Comparison of ENCODE assay signal across 33 cellular contexts in genomic region chr3:126497936-126498335, GRCh38. TPM values are rescaled to one million over a fixed set of nuclear protein-coding genes. Genes with fewer than 3 reads are reported as not detected.
"Had no signal": no experiment of that assay in that cellular context is flagged by ENCODE, and none has a peak within 500 bp of the region (broad histone marks: within the 10 kb centered on the region; RNA-seq: fewer than 3 reads in every experiment).

No MANE protein-coding gene starts in this region.

- ATAC-seq: activated CD4-positive, CD25-positive, alpha-beta regulatory T cell treated with anti-CD3 and anti-CD28 coated beads, Interleukin-2, amount 50 U/mL, for 24 hours; activated CD8-positive, alpha-beta T cell treated with anti-CD3 and anti-CD28 coated beads for 36 hours; activated T-cell treated with anti-CD3 and anti-CD28 coated beads, Interleukin-2, amount 50 U/mL, for 4 hours; activated T-helper 17 cell treated with anti-CD3 and anti-CD28 coated beads, Interleukin-2, amount 50 U/mL, for 72 hours; effector memory CD8-positive, alpha-beta T cell; foreskin keratinocyte; gastroesophageal sphincter; T-helper 17 cell had no signal

- H3K27ac ChIP-seq: brain microvascular endothelial cell, coronary artery, esophagus muscularis mucosa, foreskin keratinocyte, gastroesophageal sphincter, heart right ventricle, WERI-Rb-1 had no signal

- H3K4me1 ChIP-seq: foreskin keratinocyte, gastroesophageal sphincter, heart right ventricle had no signal

- FAIRE-seq: astrocyte, bronchial epithelial cell had no signal

- H3K4me3 ChIP-seq: coronary artery, esophagus muscularis mucosa, gastroesophageal sphincter, heart right ventricle had no signal

- H3K36me3 ChIP-seq: brain microvascular endothelial cell, esophagus muscularis mucosa, gastroesophageal sphincter, heart right ventricle, WERI-Rb-1 had no signal

- H3K27me3 ChIP-seq: brain microvascular endothelial cell, esophagus muscularis mucosa, foreskin keratinocyte, heart right ventricle had no signal

- DNase-seq: activated B cell treated with CpG ODN at 0.5 μM for 24 hours; activated CD4-positive, alpha-beta T cell treated with anti-CD3 and anti-CD28 coated beads for 48 hours; activated CD4-positive, alpha-beta T cell treated with anti-CD3 and anti-CD28 coated beads, Interleukin-2, amount 50 U/mL, for 1 hour; activated CD4-positive, alpha-beta T cell treated with anti-CD3 and anti-CD28 coated beads, Interleukin-2, amount 50 U/mL, for 48 hours; activated CD8-positive, alpha-beta memory T cell treated with anti-CD3 and anti-CD28 coated beads for 24 hours; activated CD8-positive, alpha-beta T cell treated with anti-CD3 and anti-CD28 coated beads for 36 hours; activated effector memory CD4-positive, alpha-beta T cell treated with Interleukin-2 at 50 U/mL for 16 hours; activated gamma-delta T cell treated with Interleukin-2 at 50 U/mL for 16 hours; activated naive CD4-positive, alpha-beta T cell treated with anti-CD3 and anti-CD28 coated beads, Interleukin-2, amount 50 U/mL, for 16 hours; activated naive CD4-positive, alpha-beta T cell treated with Interleukin-2 at 50 U/mL for 16 hours; activated T-cell treated with anti-CD3 and anti-CD28 coated beads, Interleukin-2, amount 50 U/mL, for 4 hours; amniotic stem cell; anterior cingulate cortex; brain microvascular endothelial cell; effector CD4-positive, alpha-beta T cell; effector memory CD8-positive, alpha-beta T cell; erythroblast; foreskin keratinocyte; heart right ventricle; T-helper 17 cell; T1000; WERI-Rb-1 had no signal

- H3K9me3 ChIP-seq: esophagus muscularis mucosa, gastroesophageal sphincter, heart right ventricle had no signal

RNA-seq across cellular contexts. Expression of gene UROC1, which starts 19.6 kb away (rescaled TPM):
- total RNA-seq: activated B cell treated with CpG ODN at 0.5 μM for 24 hours; activated CD8-positive, alpha-beta T cell treated with anti-CD3 and anti-CD28 coated beads for 36 hours; activated T-cell treated with anti-CD3 and anti-CD28 coated beads, Interleukin-2, amount 50 U/mL, for 4 hours; activated T-helper 17 cell treated with anti-CD3 and anti-CD28 coated beads, Interleukin-2, amount 50 U/mL, for 72 hours; astrocyte; bronchial epithelial cell; cardiac septum; esophagus muscularis mucosa; foreskin keratinocyte; gastroesophageal sphincter; glomerular endothelial cell; heart right ventricle; T-helper 17 cell had no signal
- polyA plus RNA-seq: adipose tissue, foreskin keratinocyte had no signal

RNA-seq across cellular contexts. Expression of gene CHST13, which starts 26.0 kb away (rescaled TPM):
- total RNA-seq: activated B cell treated with CpG ODN at 0.5 μM for 24 hours; activated CD8-positive, alpha-beta T cell treated with anti-CD3 and anti-CD28 coated beads for 36 hours; activated T-cell treated with anti-CD3 and anti-CD28 coated beads, Interleukin-2, amount 50 U/mL, for 4 hours; activated T-helper 17 cell treated with anti-CD3 and anti-CD28 coated beads, Interleukin-2, amount 50 U/mL, for 72 hours; astrocyte; bronchial epithelial cell; cerebellum; glomerular endothelial cell had no signal
